In the genomic region with DNA sequence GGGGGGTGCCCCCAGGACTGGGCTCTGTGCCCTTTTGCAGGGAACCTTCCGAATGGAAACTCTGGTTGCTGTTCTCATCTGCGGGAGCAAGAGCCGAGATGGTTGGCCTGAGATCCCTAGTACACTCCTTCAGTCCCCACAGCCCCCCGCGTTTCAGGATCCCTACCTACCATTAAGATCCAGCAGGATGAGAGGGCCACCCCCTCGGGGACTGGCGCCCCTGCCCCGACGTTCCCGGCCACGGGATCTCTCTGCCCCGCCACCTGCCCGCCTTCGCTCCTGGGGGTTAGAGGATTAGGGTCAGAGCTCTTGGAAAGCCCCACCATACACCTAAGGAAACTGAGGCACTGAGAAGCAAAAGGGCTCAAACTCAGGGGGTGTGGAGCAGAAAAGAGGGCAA, we compare ENCODE assay signal across 9 cellular contexts. TPM values are rescaled to one million over a fixed set of nuclear protein-coding genes. Genes with fewer than 3 reads are reported as not detected.
DNase-seq lines count a peak whose midpoint lies in the region; ATAC-seq and TF ChIP-seq lines count a peak whose summit lies in the region.
"Had no signal": no experiment of that assay in that cellular context is flagged by ENCODE, and none has a peak within 500 bp of the region (broad histone marks: within the 10 kb centered on the region; RNA-seq: fewer than 3 reads in every experiment).

No MANE protein-coding gene starts in this region.

- H3K79me2 ChIP-seq in OCI-LY1 (ENCODE audit: insufficient read depth, low read length): no peaks in the 10 kb centered on the region

- H3K9me2 ChIP-seq in OCI-LY1 (ENCODE audit: low read depth, low read length): no peaks in the 10 kb centered on the region

- TF ChIP-seq CTCF in CD8-positive, alpha-beta T cell (IDR thresholded peaks at IDR 0.05): no peak
- TF ChIP-seq CTCF in OCI-LY1 (IDR thresholded peaks at IDR 0.05; ENCODE audit: low read length) (no peak), osteocyte (IDR thresholded peaks at IDR 0.05) (no peak)

- no peaks in the 10 kb centered on the region for H4K20me1 ChIP-seq in OCI-LY1 (ENCODE audit: insufficient read depth, low read length)

- H3K9me3 ChIP-seq in CD8-positive, alpha-beta T cell (ENCODE audit: low read length): no peaks in the 10 kb centered on the region
- H3K9me3 ChIP-seq in OCI-LY1 (ENCODE audit: low read length) (no peaks in the 10 kb centered on the region), endocrine pancreas (ENCODE audit: control insufficient read depth, low read length) (no peaks in the 10 kb centered on the region)

- H3K27ac Mint-ChIP-seq in CD8-positive, alpha-beta T cell: peak overlapping the region; percentile 90
- H3K27ac Mint-ChIP-seq in osteocyte (ENCODE audit: unreplicated experiment): peak overlapping the region; percentile 76

- POLR2A ChIA-PET in CD8-positive, alpha-beta T cell (lab: Charles Lee): interaction anchor here (0.6 to 2.3 kb wide), 7 partner anchors 9 to 158 kb away, joined by 3 to 11 read pairs (median 3); partner anchors contain the start of gene PHKG2

- H3K9me3 Mint-ChIP-seq in CD8-positive, alpha-beta T cell: no peaks in the 10 kb centered on the region
- H3K9me3 Mint-ChIP-seq in osteocyte (ENCODE audit: unreplicated experiment): no peaks in the 10 kb centered on the region

- H3K36me3 ChIP-seq in CD8-positive, alpha-beta T cell (ENCODE audit: insufficient read depth, low read length): peaks cover 8% of the 10 kb centered on the region
- H3K36me3 ChIP-seq in OCI-LY1 (ENCODE audit: insufficient read depth, low read length): peaks cover 14% of the 10 kb centered on the region
- no peaks in the 10 kb centered on the region for H3K36me3 ChIP-seq in endocrine pancreas (ENCODE audit: control insufficient read depth, insufficient read depth, low read length)

- ATAC-seq in CD8-positive, alpha-beta T cell: no peak

- H3K4me2 ChIP-seq in OCI-LY1 (ENCODE audit: low read length): peak overlapping the region; percentile 76

- intact Hi-C loops in CD8-positive, alpha-beta T cell (cut with DNase I, micrococcal nuclease): no loop called here

- peak overlapping the region; percentile 72 for H3K4me3 ChIP-seq in CD8-positive, alpha-beta T cell (ENCODE audit: low read depth, low read length)
- peak overlapping the region; percentile 72 for H3K4me3 ChIP-seq in OCI-LY1 (ENCODE audit: low read depth, low read length, poor library complexity, severe bottlenecking)
- H3K4me3 ChIP-seq in endocrine pancreas (ENCODE audit: control insufficient read depth, insufficient read depth, low read length): no peak overlapping the region

- DNase-seq in CD8-positive, alpha-beta T cell: no peak
- DNase-seq in osteocyte (ENCODE audit: extremely low spot score, unreplicated experiment) (no peak), retina (no peak), pons (ENCODE audit: low spot score) (no peak)
- no peak for DNase-seq in stimulated activated naive CD4-positive, alpha-beta T cell (lab: John Stamatoyannopoulos, UW)
- no peak for DNase-seq in activated CD8-positive, alpha-beta memory T cell treated with anti-CD3 and anti-CD28 coated beads, Interleukin-2, amount 50 U/mL, for 48 hours
- DNase-seq: SIG-M5 had no signal

- H3K27ac ChIP-seq in CD8-positive, alpha-beta T cell (ENCODE audit: low read depth, low read length): no peak overlapping the region
- peak overlapping the region; percentile 48 for H3K27ac ChIP-seq in OCI-LY1 (ENCODE audit: low read depth, low read length, poor library complexity, severe bottlenecking)

- no peaks in the 10 kb centered on the region for H3K27me3 Mint-ChIP-seq in CD8-positive, alpha-beta T cell (ENCODE audit: low read depth)
- H3K27me3 Mint-ChIP-seq in osteocyte (ENCODE audit: unreplicated experiment): no peaks in the 10 kb centered on the region

- H3K36me3 Mint-ChIP-seq in CD8-positive, alpha-beta T cell: peaks cover 28% of the 10 kb centered on the region
- H3K36me3 Mint-ChIP-seq in osteocyte (ENCODE audit: unreplicated experiment): peaks cover 11% of the 10 kb centered on the region

- 0 out of 2 replicates have a peak, but pooled peaks cover 8% of the 10 kb centered on the region for H3F3A ChIP-seq in OCI-LY1 (ENCODE audit: insufficient read depth, low read length)

- H2AFZ ChIP-seq in OCI-LY1 (ENCODE audit: low read length): no peak overlapping the region

- CTCF ChIA-PET in CD8-positive, alpha-beta T cell (lab: Charles Lee): interaction anchor here (0.9 to 2.2 kb wide), 3 partner anchors 10 to 47 kb away, joined by 3 to 15 read pairs (median 3); no protein-coding TSS in a partner anchor

- peaks cover 33% of the 10 kb centered on the region for H3K4me1 ChIP-seq in CD8-positive, alpha-beta T cell (ENCODE audit: insufficient read depth, low read length)
- peaks cover 46% of the 10 kb centered on the region for H3K4me1 ChIP-seq in OCI-LY1 (ENCODE audit: insufficient read depth, low read length, severe bottlenecking)
- no peaks in the 10 kb centered on the region for H3K4me1 ChIP-seq in endocrine pancreas (ENCODE audit: control insufficient read depth, insufficient read depth, low read length)

- peak overlapping the region; percentile 84 for H3K4me3 Mint-ChIP-seq in CD8-positive, alpha-beta T cell
- H3K4me3 Mint-ChIP-seq in osteocyte (ENCODE audit: unreplicated experiment): peak overlapping the region; percentile 79

- peak overlapping the region; percentile 75; the same call in 1 of the 2 replicates for H3K9ac ChIP-seq in OCI-LY1 (ENCODE audit: low read length)
- peak overlapping the region; percentile 40 for H3K9ac ChIP-seq in endocrine pancreas (ENCODE audit: control insufficient read depth, insufficient read depth, low read length)

- H3K4me1 Mint-ChIP-seq in CD8-positive, alpha-beta T cell (ENCODE audit: low read depth): peaks cover 47% of the 10 kb centered on the region
- H3K4me1 Mint-ChIP-seq in osteocyte (ENCODE audit: unreplicated experiment): peaks cover 38% of the 10 kb centered on the region

- no peaks in the 10 kb centered on the region for H3K27me3 ChIP-seq in CD8-positive, alpha-beta T cell (ENCODE audit: insufficient read depth, low read length)
- no peaks in the 10 kb centered on the region for H3K27me3 ChIP-seq in OCI-LY1 (ENCODE audit: insufficient read depth, low read length)
- H3K27me3 ChIP-seq in endocrine pancreas (ENCODE audit: control insufficient read depth, insufficient read depth, low read length): no peaks in the 10 kb centered on the region

RNA-seq across cellular contexts. Expression of gene BCL7C, which starts 1.2 kb away (rescaled TPM):
- 10 to 100 TPM; 16.0 to 16.2 TPM for total RNA-seq in CD8-positive, alpha-beta T cell
- 37.6 and 38.1 TPM in 2 replicates for total RNA-seq in osteocyte

RNA-seq across cellular contexts. Expression of gene CTF1, which starts 3.7 kb away (rescaled TPM):
- total RNA-seq in CD8-positive, alpha-beta T cell: not detected
- 5.1 and 6.0 TPM in 2 replicates for total RNA-seq in osteocyte

RNA-seq across cellular contexts. Expression of gene FBXL19, which starts 30.7 kb away (rescaled TPM):
- 1 to 10 TPM; 5.4 to 5.9 TPM for total RNA-seq in CD8-positive, alpha-beta T cell
- 23.1 and 24.3 TPM in 2 replicates for total RNA-seq in osteocyte

RNA-seq across cellular contexts. Expression of gene ORAI3, which starts 56.2 kb away (rescaled TPM):
- 1 to 10 TPM; 2.0 to 2.8 TPM for total RNA-seq in CD8-positive, alpha-beta T cell
- 25.2 and 30.0 TPM in 2 replicates for total RNA-seq in osteocyte
